Comparison of ENCODE assay signal across 18 cellular contexts in genomic region chr5:68845121-68845520, GRCh38.
DNase-seq lines count a peak whose midpoint lies in the region; FAIRE-seq and TF ChIP-seq lines count a peak whose summit lies in the region.
"Had no signal": no experiment of that assay in that cellular context is flagged by ENCODE, and none has a peak within 500 bp of the region (broad histone marks: within the 10 kb centered on the region; RNA-seq: fewer than 3 reads in every experiment).

No MANE protein-coding gene starts in this region.

- no peak overlapping the region for H2AK5ac ChIP-seq in neuronal stem cell (ENCODE audit: low read depth, low read length)

- H4K8ac ChIP-seq in neuronal stem cell (ENCODE audit: low read depth, low read length): no peak overlapping the region

- H2BK5ac ChIP-seq in neuronal stem cell (ENCODE audit: low read length): no peak overlapping the region

- no peak overlapping the region for H3K9ac ChIP-seq in neuronal stem cell (ENCODE audit: low read depth, low read length, poor library complexity)

- no peak overlapping the region for H4K91ac ChIP-seq in neuronal stem cell (ENCODE audit: low read depth, low read length, poor library complexity)

- H3K27me3 ChIP-seq in bronchial epithelial cell (ENCODE audit: control insufficient read depth, insufficient read depth, low read length) (peaks cover 2% of the 10 kb centered on the region), neuronal stem cell (ENCODE audit: control insufficient read depth in 3 of 3, insufficient read depth in 3 of 3, low read depth in 1 of 3, low read length in 3 of 3) (no peaks in the 10 kb centered on the region)

- H3K4me3 ChIP-seq in bronchial epithelial cell (ENCODE audit: low read depth, low read length): no peak overlapping the region
- no peak overlapping the region for H3K4me3 ChIP-seq in neuronal stem cell (ENCODE audit: low read length in 2 of 2)
- H3K4me3 ChIP-seq: GM23338 had no signal

- H3K4me1 ChIP-seq in neuronal stem cell (ENCODE audit: control insufficient read depth in 2 of 2, insufficient read depth in 1 of 2, low read depth in 1 of 2, low read length in 2 of 2): no peaks in the 10 kb centered on the region

- H3K14ac ChIP-seq in neuronal stem cell (ENCODE audit: low read length): no peak overlapping the region

- H3K36me3 ChIP-seq in bronchial epithelial cell (ENCODE audit: control insufficient read depth, insufficient read depth, low read length) (no peaks in the 10 kb centered on the region), neuronal stem cell (replicated peaks in 1 of 2; ENCODE audit: control insufficient read depth in 2 of 2, insufficient read depth in 2 of 2, low read length in 2 of 2) (no peaks in the 10 kb centered on the region)

- DNase-seq in AG08395 (ENCODE audit: low spot score) (peak; percentile 24), NCI-H446 treated with DMSO at 0.1 percent for 48 hours (lab: John Stamatoyannopoulos, UW) (peak; percentile 70), bronchial epithelial cell (ENCODE audit: low read depth) (peak; percentile 25), fibroblast of the conjunctiva (ENCODE audit: low read depth) (peak; percentile 27), GF-D8 (lab: John Stamatoyannopoulos, UW) (no peak), AG08396 (ENCODE audit: low spot score) (no peak), neuronal stem cell (ENCODE audit: low spot score) (no peak)
- no peak for DNase-seq in stimulated activated CD4-positive, alpha-beta T cell treated with anti-CD3 and anti-CD28 coated beads, Interleukin-1b, Interleukin-23, amount 100 ng/mL, for 48 hours
- DNase-seq: Calu3; CD4-positive, alpha-beta T cell; DMS79; NCI-H1048; NCI-H774; SIG-M5 had no signal

- no peak overlapping the region for H2BK12ac ChIP-seq in neuronal stem cell (ENCODE audit: low read length)

- no peak overlapping the region for H3K23ac ChIP-seq in neuronal stem cell (ENCODE audit: low read depth, low read length, poor library complexity)

- no peak overlapping the region for H3K4me2 ChIP-seq in neuronal stem cell (ENCODE audit: insufficient read depth, low read length, poor library complexity, severe bottlenecking)
- H3K4me2 ChIP-seq: GM23338 had no signal

- H3K27ac ChIP-seq in neuronal stem cell (replicated peaks; ENCODE audit: low read length): no peak overlapping the region

- no peaks in the 10 kb centered on the region for H3K9me3 ChIP-seq in neuronal stem cell (replicated peaks in 1 of 2; ENCODE audit: control insufficient read depth in 2 of 2, insufficient read depth in 1 of 2, low read depth in 1 of 2, low read length in 2 of 2)

- no peak overlapping the region for H3K4ac ChIP-seq in neuronal stem cell (ENCODE audit: low read length)

- no peaks in the 10 kb centered on the region for H3K79me1 ChIP-seq in neuronal stem cell (ENCODE audit: low read depth, low read length)

- no peak overlapping the region for H2AFZ ChIP-seq in neuronal stem cell (ENCODE audit: low read length)

- H2BK15ac ChIP-seq in neuronal stem cell (ENCODE audit: low read length): no peak overlapping the region

- FAIRE-seq in bronchial epithelial cell (lab: Jason Lieb, UNC): no peak
- FAIRE-seq: G401.6, GM12892, HTR-8/SVneo had no signal

- H2BK120ac ChIP-seq in neuronal stem cell (ENCODE audit: low read depth, low read length): no peak overlapping the region

- H3K18ac ChIP-seq in neuronal stem cell (ENCODE audit: low read length): no peak overlapping the region

- no peak for TF ChIP-seq CTCF in bronchial epithelial cell (IDR thresholded peaks at IDR 0.05; ENCODE audit: insufficient read depth, low read length, severe bottlenecking)

Comparison
In these comparisons a context has a peak if more than half of its experiments do, and no peak if none do; other contexts are left out.
1. DNase-seq: peak in AG08395 (single experiment), NCI-H446 treated with DMSO at 0.1 percent for 48 hours (single experiment), bronchial epithelial cell (single experiment) and fibroblast of the conjunctiva (single experiment); none in stimulated activated CD4-positive, alpha-beta T cell treated with anti-CD3 and anti-CD28 coated beads, Interleukin-1b, Interleukin-23, amount 100 ng/mL, for 48 hours (single experiment), GF-D8 (single experiment), AG08396 (single experiment) and neuronal stem cell (single experiment).